Comparison of ENCODE assay signal across 8 cellular contexts in genomic region chr3:56682458-56683121, GRCh38. TPM values are rescaled to one million over a fixed set of nuclear protein-coding genes. Genes with fewer than 3 reads are reported as not detected.
DNase-seq lines count a peak whose midpoint lies in the region; TF ChIP-seq lines count a peak whose summit lies in the region.

No MANE protein-coding gene starts in this region.

- whole genome bisulfite sequencing in ovary, 3 donors = 0 to 1% (median 1%) methylated on average over 49 to 58 of the region's 58 CpGs
- 1% methylated on average over 23 to 36 of the region's 58 CpGs for WGBS in thyroid gland, 2 donors

- peak overlapping the region; percentile 99 for H2AFZ ChIP-seq in Loucy (ENCODE audit: low read length)

- H3K9me3 ChIP-seq in Loucy (ENCODE audit: insufficient read depth, low read depth, low read length) = no peaks in the 10 kb centered on the region
- no peaks in the 10 kb centered on the region for H3K9me3 ChIP-seq in ovary
- H3K9me3 ChIP-seq in thyroid gland = no peaks in the 10 kb centered on the region

- TF ChIP-seq POLR2A in ovary (IDR thresholded peaks at IDR 0.05) (peak; percentile 38), thyroid gland (IDR thresholded peaks at IDR 0.05) (peak in 1 of 2 donors; percentile 45)

- peaks cover 39% of the 10 kb centered on the region for H4K20me1 ChIP-seq in Loucy (ENCODE audit: insufficient read depth, low read length, poor library complexity, severe bottlenecking)

- H3K9me3 Mint-ChIP-seq in activated naive CD8-positive, alpha-beta T cell treated with anti-CD3 and anti-CD28 coated beads for 36 hours = peaks cover 4% of the 10 kb centered on the region

- H3K27ac ChIP-seq in ovary = peak overlapping the region; percentile 99 to 100
- H3K27ac ChIP-seq in thyroid gland = peak overlapping the region; percentile 99

- H3K9ac ChIP-seq in Loucy (ENCODE audit: low read depth, low read length, poor library complexity, severe bottlenecking) = peak overlapping the region; percentile 97

- no peaks in the 10 kb centered on the region for H3K27me3 Mint-ChIP-seq in activated naive CD8-positive, alpha-beta T cell treated with anti-CD3 and anti-CD28 coated beads for 36 hours

- H3K9me2 ChIP-seq in Loucy (replicated peaks; ENCODE audit: low read depth, low read length) = no peaks in the 10 kb centered on the region

- H3K27me3 ChIP-seq in Loucy (ENCODE audit: insufficient read depth, low read length, poor library complexity, severe bottlenecking) (no peaks in the 10 kb centered on the region), ovary (no peaks in the 10 kb centered on the region), thyroid gland (no peaks in the 10 kb centered on the region)

- peaks cover 53% of the 10 kb centered on the region for H3K79me2 ChIP-seq in Loucy (ENCODE audit: insufficient read depth, low read length)

- 0 out of 2 replicates have a peak, but pooled peaks have one; percentile 9 for TF ChIP-seq CTCF in Loucy (conservative IDR thresholded peaks at IDR 0.05; ENCODE audit: low read length)
- TF ChIP-seq CTCF in ovary (IDR thresholded peaks at IDR 0.05) = peak in 1 of 3 donors; percentile 5
- peak in 1 of 6 experiments; percentile 3 for TF ChIP-seq CTCF in thyroid gland (IDR thresholded peaks at IDR 0.05)

- no peak for TF ChIP-seq EP300 in ovary (IDR thresholded peaks at IDR 0.05)

- H3K27ac Mint-ChIP-seq in activated naive CD8-positive, alpha-beta T cell treated with anti-CD3 and anti-CD28 coated beads for 36 hours = peak overlapping the region; percentile 96

- H3K4me1 ChIP-seq in Loucy (ENCODE audit: insufficient read depth, low read length, poor library complexity, severe bottlenecking) (peaks cover 38% of the 10 kb centered on the region), ovary (ENCODE audit: insufficient read depth) (peaks cover 3% of the 10 kb centered on the region), thyroid gland (peaks cover 19 to 30% of the 10 kb centered on the region in 2 donors)

- no peaks in the 10 kb centered on the region for H3F3A ChIP-seq in Loucy (ENCODE audit: low read depth)

- H3K36me3 Mint-ChIP-seq in activated naive CD8-positive, alpha-beta T cell treated with anti-CD3 and anti-CD28 coated beads for 36 hours = peaks cover 51% of the 10 kb centered on the region

- H3K4me1 Mint-ChIP-seq in activated naive CD8-positive, alpha-beta T cell treated with anti-CD3 and anti-CD28 coated beads for 36 hours = peaks cover 39% of the 10 kb centered on the region

- peak overlapping the region; percentile 79 for H3K4me3 ChIP-seq in Loucy (ENCODE audit: low read length, poor library complexity, severe bottlenecking)
- H3K4me3 ChIP-seq in ovary = peak overlapping the region; percentile 56
- H3K4me3 ChIP-seq in thyroid gland (replicated peaks in 1 of 3) = peak overlapping the region; percentile 77 to 91 (median 81)

- DNase-seq in GDM1 (lab: John Stamatoyannopoulos, UW) (peak; percentile 70), H4 (ENCODE audit: low spot score) (peak; percentile 38), SKM-1 (lab: John Stamatoyannopoulos, UW; ENCODE audit: unreplicated experiment) (peak; percentile 72), head of caudate nucleus (peak; percentile 44 to 86 (median 74)), ovary (peak; percentile 70 to 83 (median 75)), thyroid gland (peak; percentile 70 to 74)
- peak; percentile 82 for DNase-seq in activated naive CD8-positive, alpha-beta T cell treated with anti-CD3 and anti-CD28 coated beads for 36 hours

- intact Hi-C loops in head of caudate nucleus (cut with DNase I) (no loop called here), ovary (cut with DNase I) (no loop called here), thyroid gland (cut with DNase I) (no loop called here)

- peak overlapping the region; percentile 98 for H3K4me3 Mint-ChIP-seq in activated naive CD8-positive, alpha-beta T cell treated with anti-CD3 and anti-CD28 coated beads for 36 hours

- H3K36me3 ChIP-seq in Loucy (ENCODE audit: insufficient read depth, low read length) = no peaks in the 10 kb centered on the region
- H3K36me3 ChIP-seq in ovary = no peaks in the 10 kb centered on the region
- no peaks in the 10 kb centered on the region for H3K36me3 ChIP-seq in thyroid gland

- peak overlapping the region; percentile 92 for H3K4me2 ChIP-seq in Loucy (ENCODE audit: low read depth, low read length, poor library complexity, severe bottlenecking)

RNA-seq across cellular contexts. Expression of gene TASOR, which starts 0.5 kb away (rescaled TPM):
- total RNA-seq in H4 (2014; rRNA removed; shearing (Covaris generic)) = 36.4 and 40.9 TPM in 2 replicates
- 10 to 100 TPM; 50.5 TPM for total RNA-seq in activated naive CD8-positive, alpha-beta T cell treated with anti-CD3 and anti-CD28 coated beads for 36 hours
- total RNA-seq in ovary (10 to 100 TPM; 59.6 to 95.5 (median 66.1) TPM), thyroid gland (100 to 1,000 TPM in 3 of 4 donors, 10 to 100 TPM in 1; 93.7 to 129 (median 103) TPM)
- 10 to 100 TPM; 27.3 to 40.7 TPM for polyA plus RNA-seq in ovary

Comparison
In these comparisons a context has a peak if more than half of its experiments do, and no peak if none do; other contexts are left out.
1. Peak in every context shown above with its lines: DNase-seq, H3K4me3 ChIP-seq and H3K27ac ChIP-seq.